Comparison of ENCODE assay signal across 15 cellular contexts in the genomic region with DNA sequence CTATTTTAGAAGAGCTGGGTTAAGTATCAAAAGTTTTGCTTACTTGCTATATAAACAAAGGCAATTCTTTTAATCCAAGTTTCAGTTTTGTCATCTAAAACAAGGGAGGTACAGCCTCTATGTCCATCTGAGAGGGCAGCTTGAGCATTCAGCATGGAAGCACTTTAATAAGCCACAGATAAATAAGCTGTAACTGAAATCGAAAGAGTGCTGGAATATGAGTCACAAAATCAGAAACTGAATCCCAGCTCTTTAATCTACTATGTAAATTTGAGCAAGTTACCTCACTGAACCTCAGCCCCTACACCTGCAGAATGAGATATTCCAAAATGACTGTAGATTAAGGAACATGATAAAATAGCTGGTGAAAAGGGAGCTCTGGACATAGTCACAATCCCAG.
DNase-seq lines count a peak whose midpoint lies in the region; ATAC-seq and TF ChIP-seq lines count a peak whose summit lies in the region.
"Had no signal": no experiment of that assay in that cellular context is flagged by ENCODE, and none has a peak within 500 bp of the region (broad histone marks: within the 10 kb centered on the region; RNA-seq: fewer than 3 reads in every experiment).

No MANE protein-coding gene starts in this region.

- H3K9me3 ChIP-seq in Caco-2 (no peaks in the 10 kb centered on the region), uterus (no peaks in the 10 kb centered on the region)
- H3K9me3 ChIP-seq: BE2C had no signal

- POLR2A ChIA-PET in Caco-2 (lab: Charles Lee), result no interaction called here

- BruUV-seq in Caco-2 (replicated peaks; lab: Mats Ljungman, UMichigan), result no TSS peak

- H3K4me1 ChIP-seq in Caco-2 (no peaks in the 10 kb centered on the region), uterus (no peaks in the 10 kb centered on the region)
- H3K4me1 ChIP-seq: BE2C had no signal

- H3K27ac ChIP-seq in uterus, result no peak overlapping the region

- CTCF ChIA-PET in Caco-2 (lab: Charles Lee), result no interaction called here

- H3K27me3 Mint-ChIP-seq in stimulated activated naive B cell treated with anti-CD40 and anti-IgM and Interleukin-4, amounts not matched to agents 10 μg/mL and 1 μg/mL and 100 μg/mL, for 72 hours, result no peaks in the 10 kb centered on the region
- no peaks in the 10 kb centered on the region for H3K27me3 Mint-ChIP-seq in Caco-2 (ENCODE audit: insufficient read depth, unreplicated experiment)
- H3K27me3 Mint-ChIP-seq: CD4-positive, alpha-beta memory T cell had no signal

- H3K36me3 Mint-ChIP-seq in stimulated activated naive B cell treated with anti-CD40 and anti-IgM and Interleukin-4, amounts not matched to agents 10 μg/mL and 1 μg/mL and 100 μg/mL, for 72 hours, result peaks cover 29 to 31% of the 10 kb centered on the region in 2 donors
- peaks cover 26% of the 10 kb centered on the region for H3K36me3 Mint-ChIP-seq in Caco-2 (ENCODE audit: insufficient read depth, unreplicated experiment)

- H3K27me3 ChIP-seq in Caco-2 (replicated peaks; ENCODE audit: control insufficient read depth, insufficient read depth, low read length) (no peaks in the 10 kb centered on the region), uterus (no peaks in the 10 kb centered on the region)
- H3K27me3 ChIP-seq: BE2C had no signal

- no peak for TF ChIP-seq POLR2A in uterus (IDR thresholded peaks at IDR 0.05)

- no peak for TF ChIP-seq CTCF in Caco-2 (IDR thresholded peaks at IDR 0.05; ENCODE audit: insufficient read depth in 1 of 2, low read depth in 1 of 2, low read length in 1 of 2, severe bottlenecking in 1 of 2, unreplicated experiment in 1 of 2)
- TF ChIP-seq CTCF in uterus (IDR thresholded peaks at IDR 0.05), result no peak

- no peaks in the 10 kb centered on the region for H3K9me3 Mint-ChIP-seq in stimulated activated naive B cell treated with anti-CD40 and anti-IgM and Interleukin-4, amounts not matched to agents 10 μg/mL and 1 μg/mL and 100 μg/mL, for 72 hours
- no peaks in the 10 kb centered on the region for H3K9me3 Mint-ChIP-seq in Caco-2 (ENCODE audit: unreplicated experiment)
- H3K9me3 Mint-ChIP-seq: CD4-positive, alpha-beta memory T cell; GM23338 had no signal

- peak; percentile 30 for DNase-seq in H4 (ENCODE audit: low spot score)
- peak; percentile 21 for DNase-seq in OCI-M1 (lab: John Stamatoyannopoulos, UW)
- peak; percentile 86 for DNase-seq in fibroblast of peridontal ligament (ENCODE audit: extremely low read depth)
- no peak for DNase-seq in stimulated activated naive B cell treated with anti-CD40 and anti-IgM and Interleukin-4, amounts not matched to agents 10 μg/mL and 1 μg/mL and 100 μg/mL, for 72 hours
- DNase-seq in D341Med (ENCODE audit: low spot score), result no peak
- no peak for DNase-seq in Caco-2
- DNase-seq in uterus, result no peak
- DNase-seq: BE2C; CD4-positive, alpha-beta memory T cell; DND-41; NCI-H187 treated with DMSO at 0.1 percent for 48 hours; NCI-H69; SW 1271 had no signal

- no peaks in the 10 kb centered on the region for H3K4me1 Mint-ChIP-seq in stimulated activated naive B cell treated with anti-CD40 and anti-IgM and Interleukin-4, amounts not matched to agents 10 μg/mL and 1 μg/mL and 100 μg/mL, for 72 hours
- peaks cover 6% of the 10 kb centered on the region for H3K4me1 Mint-ChIP-seq in Caco-2 (ENCODE audit: low read depth, unreplicated experiment)
- H3K4me1 Mint-ChIP-seq: GM23338 had no signal

- H3K4me3 ChIP-seq in Caco-2 (ENCODE audit: low read depth, low read length) (no peak overlapping the region), uterus (no peak overlapping the region)
- H3K4me3 ChIP-seq: GM23338 had no signal

- intact Hi-C loops in Caco-2 (cut with micrococcal nuclease; ENCODE audit: unreplicated experiment) (no loop called here), uterus (cut with DNase I; ENCODE audit: low total_unique reads) (no loop called here)

- no peak for ATAC-seq in stimulated activated naive B cell treated with anti-CD40 and anti-IgM and Interleukin-4, amounts not matched to agents 10 μg/mL and 1 μg/mL and 100 μg/mL, for 72 hours (replicated peaks)
- ATAC-seq in HG02981 (IDR thresholded peaks at IDR 0.05; ENCODE audit: unreplicated experiment), result no peak
- ATAC-seq: GM23338 had no signal

- no peaks in the 10 kb centered on the region for H3K36me3 ChIP-seq in Caco-2 (ENCODE audit: control insufficient read depth, insufficient read depth, low read length)
- no peaks in the 10 kb centered on the region for H3K36me3 ChIP-seq in uterus

- no peak overlapping the region for H3K4me3 Mint-ChIP-seq in stimulated activated naive B cell treated with anti-CD40 and anti-IgM and Interleukin-4, amounts not matched to agents 10 μg/mL and 1 μg/mL and 100 μg/mL, for 72 hours
- no peak overlapping the region for H3K4me3 Mint-ChIP-seq in Caco-2 (ENCODE audit: unreplicated experiment)
- H3K4me3 Mint-ChIP-seq: CD4-positive, alpha-beta memory T cell; GM23338 had no signal

- H3K27ac Mint-ChIP-seq in stimulated activated naive B cell treated with anti-CD40 and anti-IgM and Interleukin-4, amounts not matched to agents 10 μg/mL and 1 μg/mL and 100 μg/mL, for 72 hours, result peak overlapping the region; percentile 25
- no peak overlapping the region for H3K27ac Mint-ChIP-seq in Caco-2 (ENCODE audit: unreplicated experiment)
- H3K27ac Mint-ChIP-seq: GM23338 had no signal

Comparison
In these comparisons a context has a peak if more than half of its experiments do, and no peak if none do; other contexts are left out.
1. DNase-seq: peak in H4 (single experiment), OCI-M1 (single experiment) and fibroblast of peridontal ligament (single experiment); none in stimulated activated naive B cell treated with anti-CD40 and anti-IgM and Interleukin-4, amounts not matched to agents 10 μg/mL and 1 μg/mL and 100 μg/mL, for 72 hours (single experiment), D341Med (single experiment), Caco-2 (0 of 2) and uterus (0 of 2).